ENCODE assay signal across 29 cellular contexts in genomic region chr5:38653389-38653788, GRCh38.
"Had no signal": no experiment of that assay in that cellular context is flagged by ENCODE, and none has a peak within 500 bp of the region (broad histone marks: within the 10 kb centered on the region; RNA-seq: fewer than 3 reads in every experiment).

No MANE protein-coding gene starts in this region.

- H3K4me3 ChIP-seq: colonic mucosa, esophagus muscularis mucosa, heart right ventricle, left ventricle myocardium inferior, lower lobe of right lung, mucosa of descending colon, pancreas, smooth muscle cell, stomach, tibial nerve, upper lobe of left lung had no signal

- H3K9me3 ChIP-seq: colonic mucosa, esophagus muscularis mucosa, heart right ventricle, left ventricle myocardium inferior, lower lobe of right lung, mucosa of descending colon, neutrophil, pancreas, stomach, tibial nerve, upper lobe of left lung had no signal

- DNase-seq: colonic mucosa; effector CD8-positive, alpha-beta T cell; endodermal cell; foreskin keratinocyte; glutamatergic neuron; heart right ventricle; hippocampal formation; immature natural killer cell; islet precursor cell; kidney glomerular epithelial cell; left colon; left ventricle myocardium inferior; lower lobe of right lung; mucosa of descending colon; naive B cell; pancreas; stimulated activated CD4-positive, alpha-beta T cell treated with anti-CD3 and anti-CD28 coated beads, Interleukin-12 subunit alpha, Interleukin-12 subunit beta, amount 100 ng/mL, for 4 hours; stimulated activated CD4-positive, alpha-beta T cell treated with anti-CD3 and anti-CD28 coated beads, Interleukin-1b, Interleukin-23, amount 100 ng/mL, for 48 hours; stimulated activated CD4-positive, alpha-beta T cell treated with anti-CD3 and anti-CD28 coated beads, Interleukin-4, amount 100 ng/mL, for 1 hour; stimulated activated CD8-positive, alpha-beta memory T cell treated with anti-CD3 and anti-CD28 coated beads, Interleukin-4, amount 100 ng/mL, for 48 hours; stimulated activated naive CD4-positive, alpha-beta T cell treated with Interleukin-2 at 50 U/mL for 16 hours; stomach; upper lobe of left lung had no signal

- H3K27ac ChIP-seq: colonic mucosa, esophagus muscularis mucosa, foreskin keratinocyte, heart right ventricle, left ventricle myocardium inferior, lower lobe of right lung, neutrophil, pancreas, stomach, tibial nerve, upper lobe of left lung had no signal

- H3K36me3 ChIP-seq: colonic mucosa, esophagus muscularis mucosa, heart right ventricle, left ventricle myocardium inferior, lower lobe of right lung, neutrophil, pancreas, stomach, tibial nerve, upper lobe of left lung had no signal

- H3K4me2 ChIP-seq: smooth muscle cell had no signal

- H3K4me1 ChIP-seq: colonic mucosa, foreskin keratinocyte, pancreas, upper lobe of left lung had no signal

- H3K27me3 ChIP-seq: colonic mucosa, esophagus muscularis mucosa, heart right ventricle, neutrophil, pancreas, stomach, tibial nerve, upper lobe of left lung had no signal

- ATAC-seq: foreskin keratinocyte; left colon; lower lobe of right lung; mucosa of descending colon; natural killer cell treated with Interleukin-12 subunit alpha and Interleukin-12 subunit beta and Interleukin-15 and Interleukin-18, amount 100 ng/mL, for 72 hours; pancreas; sciatic nerve had no signal
